In genomic region chr15:25787855-25788521, GRCh38 we compare ENCODE assay signal across 9 cellular contexts.
A peak's percentile ranks its signal among the peaks of the same experiment; 100 is the strongest.
DNase-seq lines count a peak whose midpoint lies in the region; ATAC-seq and FAIRE-seq lines count a peak whose summit lies in the region.
"Had no signal": no experiment of that assay in that cellular context is flagged by ENCODE, and none has a peak within 500 bp of the region (broad histone marks: within the 10 kb centered on the region; RNA-seq: fewer than 3 reads in every experiment).

No MANE protein-coding gene starts in this region.

- no peak for FAIRE-seq in RCC 7860 (lab: Jason Lieb, UNC)

- intact Hi-C loops in left ventricle myocardium superior (cut with micrococcal nuclease): no loop called here

- DNase-seq in RCC 7860 (ENCODE audit: low spot score) (peak; percentile 36), left ventricle myocardium superior (no peak), stromal cell of bone marrow (ENCODE audit: low read depth) (peak; percentile 37)
- DNase-seq: activated CD4-positive, alpha-beta T cell treated with anti-CD3 and anti-CD28 coated beads, Interleukin-2, amount 50 U/mL, for 1 hour; NCI-H774 had no signal

- ATAC-seq in GM21825 (IDR thresholded peaks at IDR 0.05; ENCODE audit: unreplicated experiment) (peak; percentile 49), left ventricle myocardium superior (peak; percentile 31), GM19452 (IDR thresholded peaks at IDR 0.05; ENCODE audit: unreplicated experiment) (no peak), GM19035 (IDR thresholded peaks at IDR 0.05; ENCODE audit: unreplicated experiment) (no peak), GM21447 (IDR thresholded peaks at IDR 0.05; ENCODE audit: unreplicated experiment) (no peak)

Comparison
In these comparisons a context has a peak if more than half of its experiments do, and no peak if none do; other contexts are left out.
1. ATAC-seq: peak in GM21825 (single experiment) and left ventricle myocardium superior (single experiment); none in GM19452 (single experiment), GM19035 (single experiment) and GM21447 (single experiment).